In genomic region chr10:116787893-116788665, GRCh38 we compare ENCODE assay signal across 8 cellular contexts. TPM values are rescaled to one million over a fixed set of nuclear protein-coding genes. Genes with fewer than 3 reads are reported as not detected.
DNase-seq lines count a peak whose midpoint lies in the region; ATAC-seq lines count a peak whose summit lies in the region.

No MANE protein-coding gene starts in this region.

- H3K4me1 ChIP-seq in ACC112 (ENCODE audit: control insufficient read depth, insufficient read depth, low read length, unreplicated experiment): peaks cover 4% of the 10 kb centered on the region

- H3K27me3 ChIP-seq in ACC112 (ENCODE audit: insufficient read depth, low read length): no peaks in the 10 kb centered on the region

- peak overlapping the region; percentile 60 for H3K4me3 ChIP-seq in ACC112 (ENCODE audit: low read depth, low read length)

- peaks cover 3% of the 10 kb centered on the region for H3K27me3 Mint-ChIP-seq in activated CD4-positive, alpha-beta memory T cell treated with anti-CD3 and anti-CD28 coated beads, Interleukin-2, amount 10 ng/mL, durations not matched to agents 7 days and 5 days

- H3K36me3 Mint-ChIP-seq in activated CD4-positive, alpha-beta memory T cell treated with anti-CD3 and anti-CD28 coated beads, Interleukin-2, amount 10 ng/mL, durations not matched to agents 7 days and 5 days (ENCODE audit: low read depth): no peaks in the 10 kb centered on the region

- no peaks in the 10 kb centered on the region for H3K79me2 ChIP-seq in ACC112 (ENCODE audit: control insufficient read depth, insufficient read depth, low read length, unreplicated experiment)

- peak; percentile 75 for ATAC-seq in GM18517 (IDR thresholded peaks at IDR 0.05; ENCODE audit: unreplicated experiment)
- ATAC-seq in HG03097 (IDR thresholded peaks at IDR 0.05; ENCODE audit: low FRiP score, unreplicated experiment): peak; percentile 96

- H3K36me3 ChIP-seq in ACC112 (ENCODE audit: insufficient read depth, low read length): no peaks in the 10 kb centered on the region

- peak overlapping the region; percentile 44 for H3K4me3 Mint-ChIP-seq in activated CD4-positive, alpha-beta memory T cell treated with anti-CD3 and anti-CD28 coated beads, Interleukin-2, amount 10 ng/mL, durations not matched to agents 7 days and 5 days

- H3K27ac Mint-ChIP-seq in activated CD4-positive, alpha-beta memory T cell treated with anti-CD3 and anti-CD28 coated beads, Interleukin-2, amount 10 ng/mL, durations not matched to agents 7 days and 5 days: no peak overlapping the region

- H3K4me1 Mint-ChIP-seq in activated CD4-positive, alpha-beta memory T cell treated with anti-CD3 and anti-CD28 coated beads, Interleukin-2, amount 10 ng/mL, durations not matched to agents 7 days and 5 days: peaks cover 16% of the 10 kb centered on the region

- POLR2A ChIA-PET in activated CD4-positive, alpha-beta memory T cell treated with anti-CD3 and anti-CD28 coated beads, Interleukin-2, amount 10 ng/mL, durations not matched to agents 7 days and 5 days (lab: Charles Lee): interaction anchor here (0.8 kb wide), 1 partner anchor 40 kb away, joined by 3 read pairs; no protein-coding TSS in a partner anchor

- DNase-seq in NCI-H460 (ENCODE audit: extremely low read depth, low read depth) (peak; percentile 48), medulla oblongata (ENCODE audit: extremely low spot score) (peak; percentile 69)
- peak; percentile 79 for DNase-seq in activated CD4-positive, alpha-beta memory T cell treated with anti-CD3 and anti-CD28 coated beads, Interleukin-2, amount 10 ng/mL, durations not matched to agents 7 days and 5 days
- peak; percentile 59 for DNase-seq in effector CD8-positive, alpha-beta T cell (lab: John Stamatoyannopoulos, UW)
- peak; percentile 49 for DNase-seq in stimulated activated CD8-positive, alpha-beta memory T cell treated with anti-CD3 and anti-CD28 coated beads, Interleukin-12 subunit alpha, Interleukin-12 subunit beta, amount 100 ng/mL, for 24 hours (ENCODE audit: extremely low read depth)

- H3K27ac ChIP-seq in ACC112 (ENCODE audit: low read depth, low read length): no peak overlapping the region

- H3K9me3 Mint-ChIP-seq in activated CD4-positive, alpha-beta memory T cell treated with anti-CD3 and anti-CD28 coated beads, Interleukin-2, amount 10 ng/mL, durations not matched to agents 7 days and 5 days: no peaks in the 10 kb centered on the region

- peak overlapping the region; percentile 18 for H2AFZ ChIP-seq in ACC112 (ENCODE audit: low read length, unreplicated experiment)

- CTCF ChIA-PET in activated CD4-positive, alpha-beta memory T cell treated with anti-CD3 and anti-CD28 coated beads, Interleukin-2, amount 10 ng/mL, durations not matched to agents 7 days and 5 days (lab: Charles Lee): interaction anchor here (0.7 to 4.3 kb wide), 23 partner anchors 9 to 584 kb away, joined by 3 to 64 read pairs (median 5); no protein-coding TSS in a partner anchor

RNA-seq across cellular contexts. Expression of gene HSPA12A, which starts 45.7 kb away (rescaled TPM):
- 10.0 and 10.6 TPM in 2 replicates for total RNA-seq in NCI-H460 (2014; rRNA removed; shearing (Covaris generic))
- polyA plus RNA-seq in NCI-H460 (2014; cell fraction: nucleus; rRNA removed): 16.0 and 31.8 TPM in 2 replicates
- total RNA-seq in activated CD4-positive, alpha-beta memory T cell treated with anti-CD3 and anti-CD28 coated beads, Interleukin-2, amount 10 ng/mL, durations not matched to agents 7 days and 5 days: under 1 TPM; 0.05 to 0.18 TPM
